In the genomic region with DNA sequence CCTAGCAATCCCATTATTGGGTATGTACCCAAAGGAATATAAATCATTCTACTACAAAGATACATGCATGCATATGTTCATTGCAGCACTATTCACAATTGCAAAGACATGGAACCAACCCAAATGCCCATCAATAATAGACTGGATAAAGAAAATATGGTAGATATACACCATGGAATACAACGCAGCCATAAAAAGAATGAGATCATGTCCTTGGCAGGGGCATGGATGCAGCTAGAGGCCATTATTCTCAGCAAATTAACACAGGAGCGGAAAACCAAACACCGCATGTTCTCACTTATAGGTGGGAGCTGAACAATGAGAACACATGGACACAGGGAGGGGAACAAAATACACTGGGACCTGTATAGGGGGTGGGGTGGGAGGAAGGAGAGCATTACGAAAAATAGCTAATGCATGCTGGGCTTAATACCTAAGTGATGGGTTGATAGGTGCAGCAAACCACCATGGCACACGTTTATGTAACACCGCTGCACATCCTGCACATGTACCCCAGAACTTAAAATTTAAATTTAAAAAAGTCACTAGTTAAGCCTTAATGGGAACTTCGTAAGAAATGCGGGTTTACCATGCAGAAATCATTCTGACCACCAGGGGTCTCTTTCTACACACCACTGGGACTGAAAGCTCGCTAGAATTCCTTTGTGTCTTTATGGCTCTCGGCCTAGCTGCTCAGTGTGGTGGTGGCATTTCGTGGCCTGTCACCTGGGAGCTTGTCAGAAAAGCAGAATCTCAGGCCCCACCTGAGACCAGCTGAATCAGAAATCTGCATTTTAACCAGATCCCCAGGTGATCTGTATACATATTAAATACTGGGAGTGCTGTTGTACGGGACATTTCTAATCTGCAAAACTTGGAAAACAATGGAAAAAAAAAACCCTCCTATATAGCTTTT, we compare ENCODE assay signal across 8 cellular contexts. TPM values are rescaled to one million over a fixed set of nuclear protein-coding genes. Genes with fewer than 3 reads are reported as not detected.
DNase-seq lines count a peak whose midpoint lies in the region; ATAC-seq and TF ChIP-seq lines count a peak whose summit lies in the region.
"Not testable (repeated sequence)": the region's sequence is repeated elsewhere in the genome, so short reads cannot be mapped to it uniquely, and the experiment has no call there.

No MANE protein-coding gene starts in this region.

- H3K27ac Mint-ChIP-seq in activated CD4-positive, alpha-beta T cell treated with anti-CD3 and anti-CD28 coated beads, Interleukin-2, amount 10 ng/mL, durations not matched to agents 24 days and 14 days: not testable (repeated sequence)
- H3K27ac Mint-ChIP-seq in chondrocyte (ENCODE audit: unreplicated experiment): peak overlapping the region; percentile 90

- H3K4me1 Mint-ChIP-seq in activated CD4-positive, alpha-beta T cell treated with anti-CD3 and anti-CD28 coated beads, Interleukin-2, amount 10 ng/mL, durations not matched to agents 24 days and 14 days: not testable (repeated sequence)
- H3K4me1 Mint-ChIP-seq in chondrocyte (ENCODE audit: low read depth): peaks cover 25% of the 10 kb centered on the region

- TF ChIP-seq CTCF in chondrocyte (IDR thresholded peaks at IDR 0.05): peak; percentile 97

- peak; percentile 32 for DNase-seq in CMK (ENCODE audit: low read depth)
- DNase-seq in HPDE6-E6E7 (ENCODE audit: extremely low spot score): peak; percentile 59
- DNase-seq in NCI-H526 treated with DMSO at 0.1 percent for 48 hours (lab: John Stamatoyannopoulos, UW): peak; percentile 30
- DNase-seq in activated CD4-positive, alpha-beta T cell treated with anti-CD3 and anti-CD28 coated beads, Interleukin-2, amount 10 ng/mL, durations not matched to agents 24 days and 14 days: peak; percentile 87
- not testable (repeated sequence) for DNase-seq in chondrocyte (ENCODE audit: low spot score)
- DNase-seq in left lobe of liver (ENCODE audit: low spot score): peak; percentile 48
- peak; percentile 6 for DNase-seq in stimulated activated CD4-positive, alpha-beta T cell treated with anti-CD3 and anti-CD28 coated beads, Interleukin-4, amount 100 ng/mL, for 1 hour

- H3K4me3 Mint-ChIP-seq in activated CD4-positive, alpha-beta T cell treated with anti-CD3 and anti-CD28 coated beads, Interleukin-2, amount 10 ng/mL, durations not matched to agents 24 days and 14 days: not testable (repeated sequence)
- peak overlapping the region; percentile 24 for H3K4me3 Mint-ChIP-seq in chondrocyte (ENCODE audit: unreplicated experiment)

- H3K27me3 Mint-ChIP-seq in activated CD4-positive, alpha-beta T cell treated with anti-CD3 and anti-CD28 coated beads, Interleukin-2, amount 10 ng/mL, durations not matched to agents 24 days and 14 days; chondrocyte (ENCODE audit: low read depth): not testable (repeated sequence)

- ATAC-seq in GM19468 (IDR thresholded peaks at IDR 0.05; ENCODE audit: extremely low read depth, unreplicated experiment): peak; percentile 88
- ATAC-seq in left lobe of liver: peak; percentile 99

- H3K36me3 Mint-ChIP-seq in activated CD4-positive, alpha-beta T cell treated with anti-CD3 and anti-CD28 coated beads, Interleukin-2, amount 10 ng/mL, durations not matched to agents 24 days and 14 days (ENCODE audit: low read depth): not testable (repeated sequence)
- peaks cover 11% of the 10 kb centered on the region for H3K36me3 Mint-ChIP-seq in chondrocyte (ENCODE audit: low read depth)

- H3K9me3 Mint-ChIP-seq in activated CD4-positive, alpha-beta T cell treated with anti-CD3 and anti-CD28 coated beads, Interleukin-2, amount 10 ng/mL, durations not matched to agents 24 days and 14 days: not testable (repeated sequence)
- peaks cover 19% of the 10 kb centered on the region for H3K9me3 Mint-ChIP-seq in chondrocyte (ENCODE audit: low read depth)

- intact Hi-C loops in activated CD4-positive, alpha-beta T cell treated with anti-CD3 and anti-CD28 coated beads, Interleukin-2, amount 10 ng/mL, durations not matched to agents 24 days and 14 days (cut with micrococcal nuclease): loop anchor here (2.0 to 10.0 kb wide), 4 partner anchors 63 to 339 kb away; no protein-coding TSS in a partner anchor

RNA-seq across cellular contexts. Expression of a gene that starts 9.5 kb away (rescaled TPM):
- total RNA-seq in activated CD4-positive, alpha-beta T cell treated with anti-CD3 and anti-CD28 coated beads, Interleukin-2, amount 10 ng/mL, durations not matched to agents 24 days and 14 days: not detected in 2 replicates
- total RNA-seq in chondrocyte (74.6 to 283 TPM (median 261 TPM) in 3 replicates), left lobe of liver (not detected)

RNA-seq across cellular contexts. Expression of a gene that starts 39.6 kb away (rescaled TPM):
- 86.4 and 86.9 TPM in 2 replicates for total RNA-seq in activated CD4-positive, alpha-beta T cell treated with anti-CD3 and anti-CD28 coated beads, Interleukin-2, amount 10 ng/mL, durations not matched to agents 24 days and 14 days
- total RNA-seq in chondrocyte: 24.7 to 30.8 TPM (median 24.7 TPM) in 3 replicates
- total RNA-seq in left lobe of liver: 8.4 TPM

RNA-seq across cellular contexts. Expression of a gene that starts 53.6 kb away (rescaled TPM):
- not detected in 2 replicates for total RNA-seq in activated CD4-positive, alpha-beta T cell treated with anti-CD3 and anti-CD28 coated beads, Interleukin-2, amount 10 ng/mL, durations not matched to agents 24 days and 14 days
- total RNA-seq in chondrocyte (0.32 to 0.33 TPM in 2 of 3 replicates, not detected in the other), left lobe of liver (0.10 TPM)

Comparison
In these comparisons a context has a peak if more than half of its experiments do, and no peak if none do; other contexts are left out.
1. RNA of a gene that starts 9.5 kb away (total RNA-seq): 74.6 to 283 TPM in chondrocyte; not detected in left lobe of liver (single experiment) and not detected in activated CD4-positive, alpha-beta T cell treated with anti-CD3 and anti-CD28 coated beads, Interleukin-2, amount 10 ng/mL, durations not matched to agents 24 days and 14 days; every median in the first group is over 10 times any median in the second.